ENCODE assay signal across 23 cellular contexts in genomic region chr10:96374004-96374403, GRCh38. TPM values are rescaled to one million over a fixed set of nuclear protein-coding genes. Genes with fewer than 3 reads are reported as not detected.
DNase-seq lines count a peak whose midpoint lies in the region; ATAC-seq and TF ChIP-seq lines count a peak whose summit lies in the region.
"Had no signal": no experiment of that assay in that cellular context is flagged by ENCODE, and none has a peak within 500 bp of the region (broad histone marks: within the 10 kb centered on the region; RNA-seq: fewer than 3 reads in every experiment).

No MANE protein-coding gene starts in this region.

- H3K4me1 ChIP-seq in transverse colon = peaks cover 4 to 24% (median 12%) of the 10 kb centered on the region in 4 donors
- H3K4me1 ChIP-seq: colonic mucosa, testis had no signal

- intact Hi-C loops in transverse colon (cut with DNase I; ENCODE audit: low total_unique reads) = loop anchor here (10.0 kb wide), 1 partner anchor 461 kb away; the partner anchor contains the start of gene LCOR
- intact Hi-C loops in head of caudate nucleus (cut with DNase I) = loop anchor here (10.0 kb wide), 2 partner anchors 181 to 461 kb away; partner anchors contain the start of gene LCOR

- H3K27me3 Mint-ChIP-seq in activated naive CD8-positive, alpha-beta T cell = peaks cover 4% of the 10 kb centered on the region
- H3K27me3 Mint-ChIP-seq in activated naive CD8-positive, alpha-beta T cell treated with anti-CD3 and anti-CD28 coated beads, Interleukin-2, amount 50 U/mL, for 24 hours = peaks cover 17% of the 10 kb centered on the region
- H3K27me3 Mint-ChIP-seq in activated CD8-positive, alpha-beta T cell treated with anti-CD3 and anti-CD28 coated beads, Interleukin-2, amount 10 ng/mL, durations not matched to agents 7 days and 5 days (ENCODE audit: low read depth) = peaks cover 7% of the 10 kb centered on the region
- no peaks in the 10 kb centered on the region for H3K27me3 Mint-ChIP-seq in glutamatergic neuron (ENCODE audit: unreplicated experiment)
- peaks cover 13 to 14% of the 10 kb centered on the region in 2 donors for H3K27me3 Mint-ChIP-seq in stimulated activated naive B cell treated with anti-CD40 and anti-IgM and Interleukin-4, amounts not matched to agents 10 μg/mL and 1 μg/mL and 100 μg/mL, for 72 hours

- peaks cover 8% of the 10 kb centered on the region for H3K4me1 Mint-ChIP-seq in activated naive CD8-positive, alpha-beta T cell (ENCODE audit: low read depth)
- H3K4me1 Mint-ChIP-seq in activated naive CD8-positive, alpha-beta T cell treated with anti-CD3 and anti-CD28 coated beads, Interleukin-2, amount 50 U/mL, for 24 hours = peaks cover 15% of the 10 kb centered on the region
- H3K4me1 Mint-ChIP-seq in activated CD8-positive, alpha-beta T cell treated with anti-CD3 and anti-CD28 coated beads, Interleukin-2, amount 10 ng/mL, durations not matched to agents 7 days and 5 days (ENCODE audit: low read depth) = peaks cover 11% of the 10 kb centered on the region
- peaks cover 10% of the 10 kb centered on the region for H3K4me1 Mint-ChIP-seq in glutamatergic neuron (ENCODE audit: low read depth, unreplicated experiment)
- H3K4me1 Mint-ChIP-seq in stimulated activated naive B cell treated with anti-CD40 and anti-IgM and Interleukin-4, amounts not matched to agents 10 μg/mL and 1 μg/mL and 100 μg/mL, for 72 hours = peaks cover 10 to 22% of the 10 kb centered on the region in 2 donors

- no peak for TF ChIP-seq CTCF in glutamatergic neuron (IDR thresholded peaks at IDR 0.05; ENCODE audit: partially characterized antibody, unreplicated experiment)
- no peak for TF ChIP-seq CTCF in transverse colon (IDR thresholded peaks at IDR 0.05)

- no peak for TF ChIP-seq EP300 in transverse colon (IDR thresholded peaks at IDR 0.05; ENCODE audit: low read depth)

- TF ChIP-seq POLR2A in transverse colon (IDR thresholded peaks at IDR 0.05) = no peak

- H3K27ac ChIP-seq in transverse colon = no peak overlapping the region
- H3K27ac ChIP-seq: body of pancreas, colonic mucosa, PC-9, testis had no signal

- no peaks in the 10 kb centered on the region for H3K27me3 ChIP-seq in transverse colon
- H3K27me3 ChIP-seq: body of pancreas, colonic mucosa, testis had no signal

- CTCF ChIA-PET in activated CD8-positive, alpha-beta T cell treated with anti-CD3 and anti-CD28 coated beads, Interleukin-2, amount 10 ng/mL, durations not matched to agents 7 days and 5 days (lab: Charles Lee) = interaction anchor here (0.8 to 3.5 kb wide), 7 partner anchors 12 to 144 kb away, joined by 3 to 16 read pairs (median 7); partner anchors contain the start of gene TLL2

- POLR2A ChIA-PET in activated CD8-positive, alpha-beta T cell treated with anti-CD3 and anti-CD28 coated beads, Interleukin-2, amount 10 ng/mL, durations not matched to agents 7 days and 5 days (lab: Charles Lee) = no interaction called here

- in situ Hi-C loops in transverse colon (cut with MboI; ENCODE audit: low pct_ligation_motif_present in 1 of 4, low pct_unique_long_range_greater_than_20kb in 1 of 4, low sequenced_read_pairs in 3 of 4) = no loop called here

- H3K36me3 ChIP-seq in transverse colon = no peaks in the 10 kb centered on the region
- H3K36me3 ChIP-seq: colonic mucosa had no signal

- no peak overlapping the region for H3K4me3 ChIP-seq in transverse colon
- H3K4me3 ChIP-seq: body of pancreas, PC-9, testis had no signal

- H3K4me3 Mint-ChIP-seq in activated naive CD8-positive, alpha-beta T cell = peak overlapping the region; percentile 79
- H3K4me3 Mint-ChIP-seq in activated naive CD8-positive, alpha-beta T cell treated with anti-CD3 and anti-CD28 coated beads, Interleukin-2, amount 50 U/mL, for 24 hours = no peak overlapping the region
- H3K4me3 Mint-ChIP-seq in activated CD8-positive, alpha-beta T cell treated with anti-CD3 and anti-CD28 coated beads, Interleukin-2, amount 10 ng/mL, durations not matched to agents 7 days and 5 days = peak overlapping the region; percentile 24
- peak overlapping the region; percentile 35 for H3K4me3 Mint-ChIP-seq in glutamatergic neuron (ENCODE audit: unreplicated experiment)
- peak overlapping the region; percentile 44 to 81 for H3K4me3 Mint-ChIP-seq in stimulated activated naive B cell treated with anti-CD40 and anti-IgM and Interleukin-4, amounts not matched to agents 10 μg/mL and 1 μg/mL and 100 μg/mL, for 72 hours

- no peak for DNase-seq in activated naive CD8-positive, alpha-beta T cell treated with anti-CD3 and anti-CD28 coated beads, Interleukin-2, amount 50 U/mL, for 24 hours
- no peak for DNase-seq in activated CD8-positive, alpha-beta T cell treated with anti-CD3 and anti-CD28 coated beads, Interleukin-2, amount 10 ng/mL, durations not matched to agents 7 days and 5 days
- DNase-seq in glutamatergic neuron (no peak), activated gamma-delta T cell treated with Interleukin-2 at 50 U/mL for 16 hours (no peak), transverse colon (no peak), head of caudate nucleus (no peak)
- DNase-seq in stimulated activated naive B cell treated with anti-CD40 and anti-IgM and Interleukin-4, amounts not matched to agents 10 μg/mL and 1 μg/mL and 100 μg/mL, for 72 hours = no peak
- DNase-seq: activated CD4-positive, alpha-beta T cell treated with anti-CD3 and anti-CD28 coated beads, Interleukin-2, amount 50 U/mL, for 48 hours; body of pancreas; colonic mucosa; IMR-90; left colon; NCI-H2107; NCI-H510A; PC-9; SIG-M5; testis had no signal

- ATAC-seq in activated naive CD8-positive, alpha-beta T cell treated with anti-CD3 and anti-CD28 coated beads, Interleukin-2, amount 50 U/mL, for 24 hours = no peak
- no peak for ATAC-seq in activated CD8-positive, alpha-beta T cell treated with anti-CD3 and anti-CD28 coated beads, Interleukin-2, amount 10 ng/mL, durations not matched to agents 7 days and 5 days
- ATAC-seq in stimulated activated naive B cell treated with anti-CD40 and anti-IgM and Interleukin-4, amounts not matched to agents 10 μg/mL and 1 μg/mL and 100 μg/mL, for 72 hours (replicated peaks) = no peak
- ATAC-seq: body of pancreas, left colon had no signal

- no peaks in the 10 kb centered on the region for H3K9me3 ChIP-seq in transverse colon
- H3K9me3 ChIP-seq: body of pancreas, colonic mucosa, testis had no signal

- 88 to 100% methylated on average over 1 to 5 of the region's 5 CpGs for WGBS in transverse colon (ENCODE audit: low coverage in 1 of 2), 2 donors

- H3K9me3 Mint-ChIP-seq in activated naive CD8-positive, alpha-beta T cell (ENCODE audit: low read depth) = no peaks in the 10 kb centered on the region
- no peaks in the 10 kb centered on the region for H3K9me3 Mint-ChIP-seq in activated naive CD8-positive, alpha-beta T cell treated with anti-CD3 and anti-CD28 coated beads, Interleukin-2, amount 50 U/mL, for 24 hours
- no peaks in the 10 kb centered on the region for H3K9me3 Mint-ChIP-seq in activated CD8-positive, alpha-beta T cell treated with anti-CD3 and anti-CD28 coated beads, Interleukin-2, amount 10 ng/mL, durations not matched to agents 7 days and 5 days (ENCODE audit: insufficient read depth)
- peaks cover 4% of the 10 kb centered on the region for H3K9me3 Mint-ChIP-seq in glutamatergic neuron (ENCODE audit: unreplicated experiment)
- H3K9me3 Mint-ChIP-seq in stimulated activated naive B cell treated with anti-CD40 and anti-IgM and Interleukin-4, amounts not matched to agents 10 μg/mL and 1 μg/mL and 100 μg/mL, for 72 hours = no peaks in the 10 kb centered on the region
- H3K9me3 Mint-ChIP-seq: H9 had no signal

- no peak overlapping the region for H3K27ac Mint-ChIP-seq in activated naive CD8-positive, alpha-beta T cell
- no peak overlapping the region for H3K27ac Mint-ChIP-seq in activated naive CD8-positive, alpha-beta T cell treated with anti-CD3 and anti-CD28 coated beads, Interleukin-2, amount 50 U/mL, for 24 hours
- no peak overlapping the region for H3K27ac Mint-ChIP-seq in activated CD8-positive, alpha-beta T cell treated with anti-CD3 and anti-CD28 coated beads, Interleukin-2, amount 10 ng/mL, durations not matched to agents 7 days and 5 days
- H3K27ac Mint-ChIP-seq in glutamatergic neuron (ENCODE audit: unreplicated experiment) = no peak overlapping the region
- H3K27ac Mint-ChIP-seq in stimulated activated naive B cell treated with anti-CD40 and anti-IgM and Interleukin-4, amounts not matched to agents 10 μg/mL and 1 μg/mL and 100 μg/mL, for 72 hours = no peak overlapping the region
- H3K27ac Mint-ChIP-seq: CD14-positive monocyte, H9, progenitor cell of endocrine pancreas had no signal

- no peaks in the 10 kb centered on the region for H3K36me3 Mint-ChIP-seq in activated naive CD8-positive, alpha-beta T cell
- no peaks in the 10 kb centered on the region for H3K36me3 Mint-ChIP-seq in activated naive CD8-positive, alpha-beta T cell treated with anti-CD3 and anti-CD28 coated beads, Interleukin-2, amount 50 U/mL, for 24 hours (ENCODE audit: low read depth)
- no peaks in the 10 kb centered on the region for H3K36me3 Mint-ChIP-seq in activated CD8-positive, alpha-beta T cell treated with anti-CD3 and anti-CD28 coated beads, Interleukin-2, amount 10 ng/mL, durations not matched to agents 7 days and 5 days (ENCODE audit: low read depth)
- H3K36me3 Mint-ChIP-seq in glutamatergic neuron (ENCODE audit: unreplicated experiment) = no peaks in the 10 kb centered on the region
- no peaks in the 10 kb centered on the region for H3K36me3 Mint-ChIP-seq in stimulated activated naive B cell treated with anti-CD40 and anti-IgM and Interleukin-4, amounts not matched to agents 10 μg/mL and 1 μg/mL and 100 μg/mL, for 72 hours
- H3K36me3 Mint-ChIP-seq: CD14-positive monocyte had no signal

RNA-seq across cellular contexts. Expression of gene OPALIN, which starts 15.2 kb away (rescaled TPM):
- total RNA-seq in activated CD8-positive, alpha-beta T cell treated with anti-CD3 and anti-CD28 coated beads, Interleukin-2, amount 10 ng/mL, durations not matched to agents 7 days and 5 days = not detected
- total RNA-seq in glutamatergic neuron (ENCODE audit: unreplicated experiment) = not detected
- total RNA-seq in transverse colon = not detected
- total RNA-seq: body of pancreas; colonic mucosa; H9; IMR-90; left colon; mesenteric fat pad; PC-9; progenitor cell of endocrine pancreas; T-helper 1 cell treated with Interleukin-12 subunit alpha and Interleukin-12 subunit beta and Interleukin-4 antibody, amounts not matched to agents 30 ng/mL and 1 ng/mL, for 36 hours; testis had no signal
